In the genomic region with DNA sequence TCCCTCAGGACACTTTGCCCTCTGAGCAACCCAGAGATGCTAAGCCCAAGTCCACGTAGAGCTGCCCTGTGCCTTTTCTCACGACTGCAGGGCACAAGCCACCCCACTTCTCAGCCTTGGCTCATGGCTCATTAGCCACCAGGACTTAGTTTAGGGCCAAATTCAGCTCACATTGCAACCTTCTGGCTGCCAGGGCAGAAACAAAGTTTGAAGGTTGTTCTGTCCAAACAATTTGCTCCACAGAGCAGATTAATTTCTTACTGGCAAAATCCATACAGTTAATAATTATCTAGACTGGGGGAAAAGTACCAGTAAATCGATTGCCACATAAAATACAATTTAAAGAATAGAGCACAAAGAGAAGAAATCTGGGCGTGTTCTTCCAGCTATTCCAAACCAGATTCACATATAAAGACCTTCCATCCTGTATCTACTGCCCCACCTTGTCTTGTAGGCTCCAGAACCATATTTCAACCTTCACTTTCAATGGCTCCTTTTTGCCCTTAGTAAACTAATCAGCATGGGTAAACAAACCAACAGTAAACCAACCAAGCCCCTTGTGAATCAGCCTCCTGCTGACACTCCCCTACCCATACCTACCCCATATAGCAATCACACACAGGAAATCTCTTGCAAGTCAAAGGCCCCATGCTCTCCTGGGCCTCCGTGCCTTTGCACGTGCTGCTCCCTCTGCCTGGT, we compare ENCODE assay signal across 1 cellular context.
TF ChIP-seq lines count a peak whose summit lies in the region.

No MANE protein-coding gene starts in this region.

TF ChIP-seq in HepG2, 621 proteins besides CTCF, POLR2A, EP300 and RAD21 (continued from another document and continues in another):
- TF ChIP-seq, protein P1, sequence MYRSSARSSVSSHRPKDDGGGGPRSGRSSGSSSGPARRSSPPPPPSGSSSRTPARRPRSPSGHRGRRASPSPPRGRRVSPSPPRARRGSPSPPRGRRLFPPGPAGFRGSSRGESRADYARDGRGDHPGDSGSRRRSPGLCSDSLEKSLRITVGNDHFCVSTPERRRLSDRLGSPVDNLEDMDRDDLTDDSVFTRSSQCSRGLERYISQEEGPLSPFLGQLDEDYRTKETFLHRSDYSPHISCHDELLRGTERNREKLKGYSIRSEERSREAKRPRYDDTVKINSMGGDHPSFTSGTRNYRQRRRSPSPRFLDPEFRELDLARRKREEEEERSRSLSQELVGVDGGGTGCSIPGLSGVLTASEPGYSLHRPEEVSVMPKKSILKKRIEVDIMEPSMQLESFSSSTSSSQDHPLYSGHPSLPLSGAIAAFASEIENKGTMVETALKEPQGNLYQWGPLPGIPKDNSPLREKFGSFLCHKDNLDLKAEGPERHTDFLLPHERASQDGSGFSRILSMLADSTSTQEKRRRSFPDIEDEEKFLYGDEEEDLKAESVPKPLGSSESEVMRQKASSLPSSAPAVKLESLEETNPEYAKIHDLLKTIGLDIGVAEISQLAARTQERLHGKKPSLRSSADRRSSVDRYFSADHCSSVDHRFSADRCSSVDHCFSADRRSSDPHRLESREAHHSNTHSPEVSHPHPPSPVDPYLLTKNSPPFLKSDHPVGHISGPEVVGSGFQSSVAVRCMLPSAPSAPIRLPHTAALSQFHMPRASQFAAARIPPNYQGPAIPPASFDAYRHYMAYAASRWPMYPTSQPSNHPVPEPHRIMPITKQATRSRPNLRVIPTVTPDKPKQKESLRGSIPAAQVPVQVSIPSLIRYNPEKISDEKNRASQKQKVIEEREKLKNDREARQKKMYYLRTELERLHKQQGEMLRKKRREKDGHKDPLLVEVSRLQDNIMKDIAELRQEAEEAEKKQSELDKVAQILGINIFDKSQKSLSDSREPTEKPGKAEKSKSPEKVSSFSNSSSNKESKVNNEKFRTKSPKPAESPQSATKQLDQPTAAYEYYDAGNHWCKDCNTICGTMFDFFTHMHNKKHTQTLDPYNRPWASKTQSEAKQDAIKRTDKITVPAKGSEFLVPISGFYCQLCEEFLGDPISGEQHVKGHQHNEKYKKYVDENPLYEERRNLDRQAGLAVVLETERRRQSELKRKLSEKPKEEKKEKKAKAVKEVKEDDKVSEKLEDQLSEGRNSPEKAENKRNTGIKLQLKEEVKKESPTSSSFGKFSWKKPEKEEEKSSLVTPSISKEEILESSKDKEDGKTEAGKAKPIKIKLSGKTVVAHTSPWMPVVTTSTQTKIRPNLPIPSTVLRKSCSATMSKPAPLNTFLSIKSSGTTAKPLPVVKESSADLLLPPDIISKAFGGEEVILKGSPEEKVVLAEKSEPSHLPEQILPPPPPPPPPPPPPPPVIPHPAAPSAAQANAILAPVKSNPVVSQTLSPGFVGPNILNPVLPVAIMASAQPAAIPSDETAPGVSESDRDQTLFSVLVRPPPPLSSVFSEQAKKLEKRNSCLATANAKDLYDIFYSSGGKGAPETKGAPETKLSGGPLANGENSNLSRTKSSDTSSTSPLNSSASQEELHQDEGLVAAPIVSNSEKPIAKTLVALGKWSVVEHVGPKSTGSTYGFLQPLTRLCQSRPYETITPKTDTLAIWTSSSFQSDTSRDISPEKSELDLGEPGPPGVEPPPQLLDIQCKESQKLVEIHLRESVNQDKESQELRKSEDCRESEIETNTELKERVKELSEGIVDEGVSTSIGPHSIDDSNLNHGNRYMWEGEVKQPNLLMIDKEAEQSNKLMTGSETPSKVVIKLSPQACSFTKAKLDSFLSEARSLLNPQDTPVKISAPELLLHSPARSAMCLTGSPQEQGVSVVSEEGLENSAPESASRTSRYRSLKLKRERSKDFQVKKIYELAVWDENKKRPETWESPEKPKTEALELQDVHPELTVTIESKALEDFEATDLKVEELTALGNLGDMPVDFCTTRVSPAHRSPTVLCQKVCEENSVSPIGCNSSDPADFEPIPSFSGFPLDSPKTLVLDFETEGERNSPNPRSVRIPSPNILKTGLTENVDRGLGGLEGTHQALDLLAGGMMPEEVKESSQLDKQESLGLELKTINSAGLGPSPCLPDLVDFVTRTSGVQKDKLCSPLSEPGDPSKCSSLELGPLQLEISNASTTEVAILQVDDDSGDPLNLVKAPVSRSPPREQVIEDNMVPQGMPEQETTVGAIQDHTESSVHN (CRISPR knock-in tag; IDR thresholded peaks at IDR 0.05), result 0 out of 2 replicates have a peak, but pooled peaks have one; percentile 73
- TF ChIP-seq ZNF124 (CRISPR knock-in tag; IDR thresholded peaks at IDR 0.05) (no peak), RBM22 (optimal IDR thresholded peaks at IDR 0.05; ENCODE audit: low read length) (no peak), SP140L (CRISPR knock-in tag; IDR thresholded peaks at IDR 0.05; ENCODE audit: borderline replicate concordance) (0 out of 2 replicates have a peak, but pooled peaks have one; percentile 26), ZFP36L1 (CRISPR knock-in tag; IDR thresholded peaks at IDR 0.05) (0 out of 2 replicates have a peak, but pooled peaks have one; percentile 27), ZNF501 (CRISPR knock-in tag; IDR thresholded peaks at IDR 0.05) (peak; percentile 3; the same call in 1 of the 2 replicates), MYC (CRISPR knock-in tag; IDR thresholded peaks at IDR 0.05; ENCODE audit: borderline replicate concordance) (peak; percentile 80; the same call in 1 of the 2 replicates), NCOA2 (CRISPR knock-in tag; IDR thresholded peaks at IDR 0.05) (peak; percentile 80), RFX3 (CRISPR knock-in tag; IDR thresholded peaks at IDR 0.05) (no peak), GFI1 (CRISPR knock-in tag; IDR thresholded peaks at IDR 0.05; ENCODE audit: borderline replicate concordance) (peak; percentile 79), ELF3 (CRISPR knock-in tag; IDR thresholded peaks at IDR 0.05) (peak; percentile 39; the same call in 1 of the 2 replicates), CEBPG (CRISPR knock-in tag; IDR thresholded peaks at IDR 0.05) (peak; percentile 52), HDAC1 (CRISPR knock-in tag; IDR thresholded peaks at IDR 0.05) (peak; percentile 38; the same call in 1 of the 2 replicates), HNF4G (IDR thresholded peaks at IDR 0.05; ENCODE audit: borderline replicate concordance, low read depth, low read length) (peak; percentile 78), HNF4G (CRISPR knock-in tag; IDR thresholded peaks at IDR 0.05; ENCODE audit: borderline replicate concordance, low read depth) (no peak), ZEB1 (IDR thresholded peaks at IDR 0.05; ENCODE audit: insufficient replicate concordance, low read depth) (peak; percentile 26), ZNF235 (CRISPR knock-in tag; IDR thresholded peaks at IDR 0.05; ENCODE audit: borderline replicate concordance) (peak; percentile 52; the same call in 1 of the 2 replicates), MBD4 (IDR thresholded peaks at IDR 0.05; ENCODE audit: borderline replicate concordance, low read length) (peak; percentile 27; the same call in 1 of the 2 replicates), SPEN (CRISPR knock-in tag; IDR thresholded peaks at IDR 0.05; ENCODE audit: low read depth) (peak; percentile 64; the same call in 1 of the 2 replicates), ZNF589 (CRISPR knock-in tag; conservative IDR thresholded peaks at IDR 0.05) (0 out of 2 replicates have a peak, but pooled peaks have one; percentile 38), ZNF776 (CRISPR knock-in tag; IDR thresholded peaks at IDR 0.05) (no peak), CC2D1A (CRISPR knock-in tag; IDR thresholded peaks at IDR 0.05) (0 out of 2 replicates have a peak, but pooled peaks have one; percentile 27), ZNF792 (CRISPR knock-in tag; IDR thresholded peaks at IDR 0.05) (0 out of 2 replicates have a peak, but pooled peaks have one; percentile 33), HNRNPL (IDR thresholded peaks at IDR 0.05; ENCODE audit: low read depth, low read length) (no peak), ZNF781 (CRISPR knock-in tag; IDR thresholded peaks at IDR 0.05; ENCODE audit: borderline replicate concordance, not compliant biosample characterization) (no peak), ADNP (CRISPR knock-in tag; IDR thresholded peaks at IDR 0.05) (peak; percentile 96), SIX4 (CRISPR knock-in tag; IDR thresholded peaks at IDR 0.05) (0 out of 2 replicates have a peak, but pooled peaks have one; percentile 30)
- TF ChIP-seq, protein P2, sequence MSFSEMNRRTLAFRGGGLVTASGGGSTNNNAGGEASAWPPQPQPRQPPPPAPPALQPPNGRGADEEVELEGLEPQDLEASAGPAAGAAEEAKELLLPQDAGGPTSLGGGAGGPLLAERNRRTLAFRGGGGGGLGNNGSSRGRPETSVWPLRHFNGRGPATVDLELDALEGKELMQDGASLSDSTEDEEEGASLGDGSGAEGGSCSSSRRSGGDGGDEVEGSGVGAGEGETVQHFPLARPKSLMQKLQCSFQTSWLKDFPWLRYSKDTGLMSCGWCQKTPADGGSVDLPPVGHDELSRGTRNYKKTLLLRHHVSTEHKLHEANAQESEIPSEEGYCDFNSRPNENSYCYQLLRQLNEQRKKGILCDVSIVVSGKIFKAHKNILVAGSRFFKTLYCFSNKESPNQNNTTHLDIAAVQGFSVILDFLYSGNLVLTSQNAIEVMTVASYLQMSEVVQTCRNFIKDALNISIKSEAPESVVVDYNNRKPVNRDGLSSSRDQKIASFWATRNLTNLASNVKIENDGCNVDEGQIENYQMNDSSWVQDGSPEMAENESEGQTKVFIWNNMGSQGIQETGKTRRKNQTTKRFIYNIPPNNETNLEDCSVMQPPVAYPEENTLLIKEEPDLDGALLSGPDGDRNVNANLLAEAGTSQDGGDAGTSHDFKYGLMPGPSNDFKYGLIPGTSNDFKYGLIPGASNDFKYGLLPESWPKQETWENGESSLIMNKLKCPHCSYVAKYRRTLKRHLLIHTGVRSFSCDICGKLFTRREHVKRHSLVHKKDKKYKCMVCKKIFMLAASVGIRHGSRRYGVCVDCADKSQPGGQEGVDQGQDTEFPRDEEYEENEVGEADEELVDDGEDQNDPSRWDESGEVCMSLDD (CRISPR knock-in tag; IDR thresholded peaks at IDR 0.05; ENCODE audit: borderline replicate concordance), result no peak
- TF ChIP-seq, protein P3, sequence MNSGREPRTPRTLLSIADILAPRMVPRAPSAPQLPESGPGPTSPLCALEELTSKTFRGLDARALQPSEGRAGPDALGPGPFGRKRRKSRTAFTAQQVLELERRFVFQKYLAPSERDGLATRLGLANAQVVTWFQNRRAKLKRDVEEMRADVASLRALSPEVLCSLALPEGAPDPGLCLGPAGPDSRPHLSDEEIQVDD (CRISPR knock-in tag; IDR thresholded peaks at IDR 0.05; ENCODE audit: borderline replicate concordance), result no peak
- TF ChIP-seq, protein P4, sequence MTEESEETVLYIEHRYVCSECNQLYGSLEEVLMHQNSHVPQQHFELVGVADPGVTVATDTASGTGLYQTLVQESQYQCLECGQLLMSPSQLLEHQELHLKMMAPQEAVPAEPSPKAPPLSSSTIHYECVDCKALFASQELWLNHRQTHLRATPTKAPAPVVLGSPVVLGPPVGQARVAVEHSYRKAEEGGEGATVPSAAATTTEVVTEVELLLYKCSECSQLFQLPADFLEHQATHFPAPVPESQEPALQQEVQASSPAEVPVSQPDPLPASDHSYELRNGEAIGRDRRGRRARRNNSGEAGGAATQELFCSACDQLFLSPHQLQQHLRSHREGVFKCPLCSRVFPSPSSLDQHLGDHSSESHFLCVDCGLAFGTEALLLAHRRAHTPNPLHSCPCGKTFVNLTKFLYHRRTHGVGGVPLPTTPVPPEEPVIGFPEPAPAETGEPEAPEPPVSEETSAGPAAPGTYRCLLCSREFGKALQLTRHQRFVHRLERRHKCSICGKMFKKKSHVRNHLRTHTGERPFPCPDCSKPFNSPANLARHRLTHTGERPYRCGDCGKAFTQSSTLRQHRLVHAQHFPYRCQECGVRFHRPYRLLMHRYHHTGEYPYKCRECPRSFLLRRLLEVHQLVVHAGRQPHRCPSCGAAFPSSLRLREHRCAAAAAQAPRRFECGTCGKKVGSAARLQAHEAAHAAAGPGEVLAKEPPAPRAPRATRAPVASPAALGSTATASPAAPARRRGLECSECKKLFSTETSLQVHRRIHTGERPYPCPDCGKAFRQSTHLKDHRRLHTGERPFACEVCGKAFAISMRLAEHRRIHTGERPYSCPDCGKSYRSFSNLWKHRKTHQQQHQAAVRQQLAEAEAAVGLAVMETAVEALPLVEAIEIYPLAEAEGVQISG (CRISPR knock-in tag; IDR thresholded peaks at IDR 0.05), result peak; percentile 49; the same call in 1 of the 2 replicates
- TF ChIP-seq, protein P5, sequence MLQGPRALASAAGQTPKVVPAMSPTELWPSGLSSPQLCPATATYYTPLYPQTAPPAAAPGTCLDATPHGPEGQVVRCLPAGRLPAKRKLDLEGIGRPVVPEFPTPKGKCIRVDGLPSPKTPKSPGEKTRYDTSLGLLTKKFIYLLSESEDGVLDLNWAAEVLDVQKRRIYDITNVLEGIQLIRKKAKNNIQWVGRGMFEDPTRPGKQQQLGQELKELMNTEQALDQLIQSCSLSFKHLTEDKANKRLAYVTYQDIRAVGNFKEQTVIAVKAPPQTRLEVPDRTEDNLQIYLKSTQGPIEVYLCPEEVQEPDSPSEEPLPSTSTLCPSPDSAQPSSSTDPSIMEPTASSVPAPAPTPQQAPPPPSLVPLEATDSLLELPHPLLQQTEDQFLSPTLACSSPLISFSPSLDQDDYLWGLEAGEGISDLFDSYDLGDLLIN (CRISPR knock-in tag; IDR thresholded peaks at IDR 0.05; ENCODE audit: borderline replicate concordance), result 0 out of 2 replicates have a peak, but pooled peaks have one; percentile 18
- TF ChIP-seq, protein P6, sequence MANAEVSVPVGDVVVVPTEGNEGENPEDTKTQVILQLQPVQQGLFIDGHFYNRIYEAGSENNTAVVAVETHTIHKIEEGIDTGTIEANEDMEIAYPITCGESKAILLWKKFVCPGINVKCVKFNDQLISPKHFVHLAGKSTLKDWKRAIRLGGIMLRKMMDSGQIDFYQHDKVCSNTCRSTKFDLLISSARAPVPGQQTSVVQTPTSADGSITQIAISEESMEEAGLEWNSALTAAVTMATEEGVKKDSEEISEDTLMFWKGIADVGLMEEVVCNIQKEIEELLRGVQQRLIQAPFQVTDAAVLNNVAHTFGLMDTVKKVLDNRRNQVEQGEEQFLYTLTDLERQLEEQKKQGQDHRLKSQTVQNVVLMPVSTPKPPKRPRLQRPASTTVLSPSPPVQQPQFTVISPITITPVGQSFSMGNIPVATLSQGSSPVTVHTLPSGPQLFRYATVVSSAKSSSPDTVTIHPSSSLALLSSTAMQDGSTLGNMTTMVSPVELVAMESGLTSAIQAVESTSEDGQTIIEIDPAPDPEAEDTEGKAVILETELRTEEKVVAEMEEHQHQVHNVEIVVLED (CRISPR knock-in tag; IDR thresholded peaks at IDR 0.05; ENCODE audit: borderline replicate concordance), result peak; percentile 45; the same call in 1 of the 2 replicates
- TF ChIP-seq, protein P7, sequence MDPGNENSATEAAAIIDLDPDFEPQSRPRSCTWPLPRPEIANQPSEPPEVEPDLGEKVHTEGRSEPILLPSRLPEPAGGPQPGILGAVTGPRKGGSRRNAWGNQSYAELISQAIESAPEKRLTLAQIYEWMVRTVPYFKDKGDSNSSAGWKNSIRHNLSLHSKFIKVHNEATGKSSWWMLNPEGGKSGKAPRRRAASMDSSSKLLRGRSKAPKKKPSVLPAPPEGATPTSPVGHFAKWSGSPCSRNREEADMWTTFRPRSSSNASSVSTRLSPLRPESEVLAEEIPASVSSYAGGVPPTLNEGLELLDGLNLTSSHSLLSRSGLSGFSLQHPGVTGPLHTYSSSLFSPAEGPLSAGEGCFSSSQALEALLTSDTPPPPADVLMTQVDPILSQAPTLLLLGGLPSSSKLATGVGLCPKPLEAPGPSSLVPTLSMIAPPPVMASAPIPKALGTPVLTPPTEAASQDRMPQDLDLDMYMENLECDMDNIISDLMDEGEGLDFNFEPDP (CRISPR knock-in tag; conservative IDR thresholded peaks at IDR 0.05), result 0 out of 2 replicates have a peak, but pooled peaks have one; percentile 12
